Comparison of ENCODE assay signal across 15 cellular contexts in genomic region chr7:20191044-20191867, GRCh38. TPM values are rescaled to one million over a fixed set of nuclear protein-coding genes. Genes with fewer than 3 reads are reported as not detected.
DNase-seq lines count a peak whose midpoint lies in the region; ATAC-seq, FAIRE-seq and TF ChIP-seq lines count a peak whose summit lies in the region.
"Had no signal": no experiment of that assay in that cellular context is flagged by ENCODE, and none has a peak within 500 bp of the region (broad histone marks: within the 10 kb centered on the region; RNA-seq: fewer than 3 reads in every experiment).

No MANE protein-coding gene starts in this region.

- TF ChIP-seq CTCF in NB4 (IDR thresholded peaks at IDR 0.05; ENCODE audit: low read depth, low read length) (no peak), K562 (IDR thresholded peaks at IDR 0.05 in 2 of 3, conservative IDR thresholded peaks at IDR 0.05 in 1 of 3; ENCODE audit: insufficient read depth in 2 of 3, low read depth in 1 of 3, low read length in 3 of 3) (no peak)

- no peak for TF ChIP-seq RAD21 in K562 (CRISPR knock-in tag; conservative IDR thresholded peaks at IDR 0.05 in 1 of 2, IDR thresholded peaks at IDR 0.05 in 1 of 2)

- H3K4me3 ChIP-seq in BLaER1 treated with 17β-estradiol and CSF1 and Interleukin-3, amounts not matched to agents 10 nM and 100 nM = peak overlapping the region in 1 of 10 experiments; percentile 24; a peak in 1 of 20 replicates
- H3K4me3 ChIP-seq in NB4 (ENCODE audit: low read depth, low read length) (no peak overlapping the region), K562 (no peak overlapping the region)
- H3K4me3 ChIP-seq: GM23248, transverse colon had no signal

- POLR2A ChIA-PET in K562 (lab: Yijun Ruan, JAX) = interaction anchor here (0.6 kb wide), 1 partner anchor 49 kb away, joined by 3 read pairs; no protein-coding TSS in a partner anchor

- CTCF ChIA-PET in K562 (lab: Yijun Ruan, JAX; ENCODE audit: low intra/inter-chr PET ratio) = no interaction called here

- no peaks in the 10 kb centered on the region for H3K9me1 ChIP-seq in K562 (ENCODE audit: control insufficient read depth, insufficient read depth, low read length)

- no peak for TF ChIP-seq EP300 in K562 (IDR thresholded peaks at IDR 0.05; ENCODE audit: low read length)

- no peaks in the 10 kb centered on the region for H3K36me3 ChIP-seq in BLaER1 treated with 17β-estradiol and CSF1 and Interleukin-3, amounts not matched to agents 10 nM and 100 nM
- peaks cover 6% of the 10 kb centered on the region; the same call in 2 of the 3 replicates for H3K36me3 ChIP-seq in K562 (ENCODE audit: control insufficient read depth, insufficient read depth, low read length)
- H3K36me3 ChIP-seq: transverse colon had no signal

- TF ChIP-seq POLR2A in NB4 (IDR thresholded peaks at IDR 0.05; ENCODE audit: extremely low read depth, insufficient read length) (no peak), K562 (conservative IDR thresholded peaks at IDR 0.05) (no peak)

- H3K4me2 ChIP-seq in BLaER1 treated with 17β-estradiol and CSF1 and Interleukin-3, amounts not matched to agents 10 nM and 100 nM = peak overlapping the region; percentile 4 to 77 (median 34); a peak in 15 of 22 replicates
- no peak overlapping the region for H3K4me2 ChIP-seq in K562 (ENCODE audit: insufficient read depth, low read length)

- DNase-seq in NB4 (ENCODE audit: low read depth) (peak; percentile 24), K562 (ENCODE audit: extremely low read depth in 1 of 4, low spot score in 3 of 4) (no peak), KG1 (lab: John Stamatoyannopoulos, UW) (no peak), NCI-H226 (no peak)
- no peak for DNase-seq in effector CD8-positive, alpha-beta T cell (lab: John Stamatoyannopoulos, UW)
- DNase-seq in activated CD4-positive, alpha-beta T cell treated with anti-CD3 and anti-CD28 coated beads, Interleukin-2, amount 50 U/mL, for 48 hours = no peak
- DNase-seq: activated naive CD8-positive, alpha-beta T cell treated with anti-CD3 and anti-CD28 coated beads, Interleukin-2, amount 10 ng/mL, durations not matched to agents 7 days and 5 days; DMS79; GM23248; NCI-H1105; transverse colon had no signal

- H4K20me1 ChIP-seq in BLaER1 treated with 17β-estradiol and CSF1 and Interleukin-3, amounts not matched to agents 10 nM and 100 nM = no peaks in the 10 kb centered on the region
- H4K20me1 ChIP-seq in K562 (replicated peaks; ENCODE audit: control insufficient read depth, insufficient read depth, low read length) = no peaks in the 10 kb centered on the region

- 88% methylated on average over 11 of the region's 12 CpGs for WGBS in K562 (ENCODE audit: insufficient coverage, low coverage, missing lambda C conversion rate)

- H2AFZ ChIP-seq in K562 (ENCODE audit: low read depth, low read length) = no peak overlapping the region
- H2AFZ ChIP-seq: GM23248 had no signal

- H3K79me2 ChIP-seq in K562 (ENCODE audit: control insufficient read depth, insufficient read depth, low read length) = peaks cover 13% of the 10 kb centered on the region

- H3K4me1 ChIP-seq in BLaER1 treated with 17β-estradiol and CSF1 and Interleukin-3, amounts not matched to agents 10 nM and 100 nM = peaks cover 8 to 81% (median 12%) of the 10 kb centered on the region in 10 experiments; a peak in 17 of 20 replicates
- H3K4me1 ChIP-seq in K562 (replicated peaks in 1 of 2; ENCODE audit: control insufficient read depth in 2 of 2, insufficient read depth in 2 of 2, low read length in 2 of 2) = peaks cover 0 to 3% of the 10 kb centered on the region in 2 experiments; a peak in 1 of 5 replicates
- H3K4me1 ChIP-seq: transverse colon had no signal

- BruUV-seq in K562 (replicated peaks; lab: Mats Ljungman, UMichigan) = no TSS peak

- in situ Hi-C loops in K562 (cut with MboI) = no loop called here

- peak; percentile 36 for ATAC-seq in GM21390 (IDR thresholded peaks at IDR 0.05; ENCODE audit: unreplicated experiment)
- peak; percentile 29; the same call in 1 of the 3 replicates for ATAC-seq in K562
- ATAC-seq: SK-N-SH treated with all-trans-retinoic acid at 6 μM for 48 hours had no signal

- H3K27ac ChIP-seq in BLaER1 treated with 17β-estradiol and CSF1 and Interleukin-3, amounts not matched to agents 10 nM and 100 nM = peak overlapping the region in 3 of 11 experiments; percentile 8 to 98 (median 92); a peak in 4 of 22 replicates
- no peak overlapping the region for H3K27ac ChIP-seq in K562 (ENCODE audit: extremely low read depth, low read depth, low read length)
- H3K27ac ChIP-seq: epithelial cell of prostate, GM23248, transverse colon had no signal

- H3K27me3 ChIP-seq in BLaER1 treated with 17β-estradiol and CSF1 and Interleukin-3, amounts not matched to agents 10 nM and 100 nM = no peaks in the 10 kb centered on the region
- no peaks in the 10 kb centered on the region for H3K27me3 ChIP-seq in K562 (ENCODE audit: control insufficient read depth in 2 of 2, insufficient read depth in 2 of 2, low read length in 2 of 2)
- H3K27me3 ChIP-seq: transverse colon had no signal

- no peak overlapping the region; a peak in 1 of 22 replicates for H3K9ac ChIP-seq in BLaER1 treated with 17β-estradiol and CSF1 and Interleukin-3, amounts not matched to agents 10 nM and 100 nM
- H3K9ac ChIP-seq in K562 (ENCODE audit: insufficient read depth in 1 of 2, low read depth in 2 of 2, low read length in 2 of 2) = peak overlapping the region in 1 of 2 experiments; percentile 32; a peak in 1 of 4 replicates
- H3K9ac ChIP-seq: GM23248 had no signal

- intact Hi-C loops in K562 (cut with micrococcal nuclease) = no loop called here

- H3K9me3 ChIP-seq in BLaER1 treated with 17β-estradiol and CSF1 and Interleukin-3, amounts not matched to agents 10 nM and 100 nM (replicated peaks in 1 of 11) = peaks cover 0 to 28% (median 4%) of the 10 kb centered on the region in 11 experiments; a peak in 12 of 22 replicates
- H3K9me3 ChIP-seq in K562 (replicated peaks; ENCODE audit: control insufficient read depth, insufficient read depth, low read depth, low read length) = no peaks in the 10 kb centered on the region
- H3K9me3 ChIP-seq: transverse colon had no signal

- peak; percentile 11 for FAIRE-seq in K562 (lab: Jason Lieb, UNC)

TF ChIP-seq in K562, 482 proteins besides CTCF, POLR2A, EP300 and RAD21:
- TF ChIP-seq ZNF280A (IDR thresholded peaks at IDR 0.05; ENCODE audit: low read depth, partially characterized antibody) (no peak), UBTF (IDR thresholded peaks at IDR 0.05; ENCODE audit: borderline replicate concordance in 1 of 2, low read depth in 2 of 2, low read length in 2 of 2) (no peak)
TF ChIP-seq in K562: peak in this region for 0.

RNA-seq across cellular contexts. Expression of gene MACC1, which starts 25.9 kb away (rescaled TPM):
- 22.2 and 81.4 TPM in 2 replicates for total RNA-seq in K562 (2011; cell fraction: chromatin; rRNA removed; ENCODE audit: low replicate concordance)
- total RNA-seq in K562 (2011; cell fraction: nucleolus; rRNA removed) = 6.7 and 10.3 TPM in 2 replicates
- total RNA-seq in K562 (2011; cell fraction: nucleoplasm; rRNA removed) = 21.9 and 60.5 TPM in 2 replicates
- total RNA-seq in K562 (2014; rRNA removed) (10.4 and 12.6 TPM in 2 replicates), K562 (2014; rRNA removed; fragmentation: Illumina TruSeq; extraction: Trizol) (30.2 and 36.7 TPM in 2 replicates), K562 (2015; rRNA removed; fragmentation: Illumina TruSeq; extraction: Trizol) (16.7 and 17.8 TPM in 2 replicates), K562 (2021) (16.1 and 20.4 TPM in 2 replicates)
- polyA plus RNA-seq in K562 (2011; rRNA removed) (5.1 and 12.7 TPM in 2 replicates), K562 (2014; fragmentation: Illumina TruSeq; extraction: Trizol) (9.1 and 9.6 TPM in 2 replicates), K562 (2014; fragmentation: Nextera tagmentation; extraction: Ambion mirVana) (1 to 10 TPM; 7.5 to 8.6 TPM), K562 (2014; rRNA removed) (4.4 and 5.9 TPM in 2 replicates)
- 1.9 and 2.4 TPM in 2 replicates for polyA plus RNA-seq in K562 (2011; cell fraction: cytosol; rRNA removed)
- 4.5 and 6.4 TPM in 2 replicates for polyA plus RNA-seq in K562 (2011; cell fraction: nucleus; rRNA removed)
- 5.6 and 6.9 TPM in 2 replicates for polyA plus RNA-seq in K562 (2012)
- 25.1 and 40.4 TPM in 2 replicates for polyA minus RNA-seq in K562 (2011; rRNA and poly(A)+ RNA removed)
- polyA minus RNA-seq in K562 (2011; cell fraction: cytosol; rRNA and poly(A)+ RNA removed) = 9.4 and 19.5 TPM in 2 replicates
- 13.6 and 17.3 TPM in 2 replicates for polyA minus RNA-seq in K562 (2011; cell fraction: nucleus; rRNA and poly(A)+ RNA removed)
